ENCODE assay signal across 1 cellular context in genomic region chr15:89441295-89441762, GRCh38.
TF ChIP-seq lines count a peak whose summit lies in the region.

No MANE protein-coding gene starts in this region.

TF ChIP-seq in H1, 55 proteins besides CTCF, POLR2A, EP300 and RAD21:
- no peak for TF ChIP-seq SP2 (IDR thresholded peaks at IDR 0.05; ENCODE audit: low read length)
- TF ChIP-seq, protein P1, sequence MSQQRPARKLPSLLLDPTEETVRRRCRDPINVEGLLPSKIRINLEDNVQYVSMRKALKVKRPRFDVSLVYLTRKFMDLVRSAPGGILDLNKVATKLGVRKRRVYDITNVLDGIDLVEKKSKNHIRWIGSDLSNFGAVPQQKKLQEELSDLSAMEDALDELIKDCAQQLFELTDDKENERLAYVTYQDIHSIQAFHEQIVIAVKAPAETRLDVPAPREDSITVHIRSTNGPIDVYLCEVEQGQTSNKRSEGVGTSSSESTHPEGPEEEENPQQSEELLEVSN (IDR thresholded peaks at IDR 0.05): no peak
- TF ChIP-seq GTF2F1 (IDR thresholded peaks at IDR 0.05; ENCODE audit: borderline replicate concordance, low read depth, low read length): no peak
- TF ChIP-seq POU5F1 (IDR thresholded peaks at IDR 0.05; ENCODE audit: low read depth, low read length): no peak
- TF ChIP-seq SIN3A (conservative IDR thresholded peaks at IDR 0.05 in 1 of 2, IDR thresholded peaks at IDR 0.05 in 1 of 2; ENCODE audit: low read depth in 1 of 2, low read length in 2 of 2): no peak
- no peak for TF ChIP-seq KDM1A (IDR thresholded peaks at IDR 0.05; ENCODE audit: borderline replicate concordance, low read length)
- TF ChIP-seq CHD2 (IDR thresholded peaks at IDR 0.05; ENCODE audit: low read length): no peak
- no peak for TF ChIP-seq SP4 (IDR thresholded peaks at IDR 0.05; ENCODE audit: low read length)
- TF ChIP-seq TEAD4 (IDR thresholded peaks at IDR 0.05; ENCODE audit: low read depth, low read length): no peak
- TF ChIP-seq CTBP2 (IDR thresholded peaks at IDR 0.05; ENCODE audit: borderline replicate concordance, insufficient read depth, insufficient read length, low read length): no peak
